ENCODE assay signal across 26 cellular contexts in genomic region chr4:128153795-128154194, GRCh38.
"Had no signal": no experiment of that assay in that cellular context is flagged by ENCODE, and none has a peak within 500 bp of the region (broad histone marks: within the 10 kb centered on the region; RNA-seq: fewer than 3 reads in every experiment).

No MANE protein-coding gene starts in this region.

- DNase-seq: dorsolateral prefrontal cortex; effector CD4-positive, alpha-beta T cell; hypothalamus; immature natural killer cell; islet precursor cell; kidney glomerular epithelial cell; mesenchymal stem cell; midbrain; naive thymus-derived CD8-positive, alpha-beta T cell; right lobe of liver; small intestine; stimulated activated CD4-positive, alpha-beta T cell treated with anti-CD3 and anti-CD28 coated beads, Interleukin-15, amount 100 ng/mL, for 24 hours; stimulated activated CD4-positive, alpha-beta T cell treated with anti-CD3 and anti-CD28 coated beads, Interleukin-2, amount 100 ng/mL, for 48 hours; stimulated activated naive B cell treated with anti-CD40 and anti-IgM and Interleukin-4, amounts not matched to agents 10 μg/mL and 1 μg/mL and 100 μg/mL, for 72 hours; upper lobe of left lung had no signal

- H3K27me3 ChIP-seq: dorsolateral prefrontal cortex, right lobe of liver, tibial nerve, upper lobe of left lung had no signal

- ATAC-seq: esophagus mucosa; left lobe of liver; naive thymus-derived CD8-positive, alpha-beta T cell; right lobe of liver; stimulated activated naive B cell treated with anti-CD40 and anti-IgM and Interleukin-4, amounts not matched to agents 10 μg/mL and 1 μg/mL and 100 μg/mL, for 72 hours had no signal

- H3K4me3 Mint-ChIP-seq: immature natural killer cell; naive thymus-derived CD8-positive, alpha-beta T cell; stimulated activated naive B cell treated with anti-CD40 and anti-IgM and Interleukin-4, amounts not matched to agents 10 μg/mL and 1 μg/mL and 100 μg/mL, for 72 hours; stimulated activated naive CD8-positive, alpha-beta T cell treated with anti-CD3 and anti-CD28 coated beads, Interleukin-15, Interleukin-2, amounts not matched to agents 100 ng/mL and 50 ng/mL, for 24 hours had no signal

- H3K9me3 Mint-ChIP-seq: stimulated activated naive CD8-positive, alpha-beta T cell treated with anti-CD3 and anti-CD28 coated beads, Interleukin-15, Interleukin-2, amounts not matched to agents 100 ng/mL and 50 ng/mL, for 24 hours had no signal

- H3K9me3 ChIP-seq: right lobe of liver, thoracic aorta, upper lobe of left lung had no signal

- H3K4me1 Mint-ChIP-seq: immature natural killer cell; naive thymus-derived CD8-positive, alpha-beta T cell; stimulated activated naive B cell treated with anti-CD40 and anti-IgM and Interleukin-4, amounts not matched to agents 10 μg/mL and 1 μg/mL and 100 μg/mL, for 72 hours had no signal

- H3K27me3 Mint-ChIP-seq: naive thymus-derived CD8-positive, alpha-beta T cell; progenitor cell of endocrine pancreas; stimulated activated naive B cell treated with anti-CD40 and anti-IgM and Interleukin-4, amounts not matched to agents 10 μg/mL and 1 μg/mL and 100 μg/mL, for 72 hours; stimulated activated naive CD8-positive, alpha-beta T cell treated with anti-CD3 and anti-CD28 coated beads, Interleukin-15, Interleukin-2, amounts not matched to agents 100 ng/mL and 50 ng/mL, for 24 hours had no signal

- H3K27ac Mint-ChIP-seq: immature natural killer cell; naive thymus-derived CD8-positive, alpha-beta T cell; stimulated activated naive B cell treated with anti-CD40 and anti-IgM and Interleukin-4, amounts not matched to agents 10 μg/mL and 1 μg/mL and 100 μg/mL, for 72 hours; stimulated activated naive CD8-positive, alpha-beta T cell treated with anti-CD3 and anti-CD28 coated beads, Interleukin-15, Interleukin-2, amounts not matched to agents 100 ng/mL and 50 ng/mL, for 24 hours had no signal

- H3K4me1 ChIP-seq: parathyroid adenoma, right lobe of liver, tibial nerve, upper lobe of left lung had no signal

- H3K4me3 ChIP-seq: dorsolateral prefrontal cortex, lung, right lobe of liver, thoracic aorta, tibial nerve, upper lobe of left lung had no signal

- H3K36me3 ChIP-seq: thoracic aorta had no signal

- H3K27ac ChIP-seq: dorsolateral prefrontal cortex, parathyroid adenoma, right lobe of liver, thoracic aorta, tibial nerve, upper lobe of left lung had no signal

- FAIRE-seq: colon, frontal cortex, small intestine, urothelium cell line had no signal
